ENCODE assay signal across 27 cellular contexts in genomic region chr17:66089764-66090163, GRCh38.
"Had no signal": no experiment of that assay in that cellular context is flagged by ENCODE, and none has a peak within 500 bp of the region (broad histone marks: within the 10 kb centered on the region; RNA-seq: fewer than 3 reads in every experiment).

No MANE protein-coding gene starts in this region.

- H3K27me3 ChIP-seq: stomach, suprapubic skin, testis, thyroid gland, tibial artery, tibial nerve, transverse colon, upper lobe of left lung, upper lobe of right lung, uterus, vagina had no signal

- DNase-seq: stimulated activated CD4-positive, alpha-beta T cell treated with anti-CD3 and anti-CD28 coated beads, Interleukin-2, amount 100 ng/mL, for 48 hours; stimulated activated CD4-positive, alpha-beta T cell treated with anti-CD3 and anti-CD28 coated beads, Interleukin-4, amount 100 ng/mL, for 1 hour; stimulated activated CD4-positive, alpha-beta T cell treated with anti-CD3 and anti-CD28 coated beads, Interleukin-4, amount 100 ng/mL, for 24 hours; stimulated activated CD4-positive, alpha-beta T cell treated with anti-CD3 and anti-CD28 coated beads, Interleukin-4, amount 100 ng/mL, for 4 hours; stimulated activated CD8-positive, alpha-beta memory T cell treated with anti-CD3 and anti-CD28 coated beads, Interleukin-4, amount 100 ng/mL, for 48 hours; stimulated activated naive B cell treated with anti-CD40 and anti-IgM and Interleukin-4, amounts not matched to agents 10 μg/mL and 1 μg/mL and 100 μg/mL, for 72 hours; stimulated activated naive CD4-positive, alpha-beta T cell; stimulated activated naive CD4-positive, alpha-beta T cell treated with Interleukin-2 at 50 U/mL for 16 hours; stimulated activated naive CD8-positive, alpha-beta T cell treated with anti-CD3 and anti-CD28 coated beads, Interleukin-15, amount 100 ng/mL, for 72 hours; stimulated activated naive CD8-positive, alpha-beta T cell treated with anti-CD3 and anti-CD28 coated beads, Interleukin-15, Interleukin-2, amounts not matched to agents 100 U/mL and 50 U/mL, for 24 hours; stomach; substantia nigra; testis; thyroid gland; tibial artery; transverse colon; trophoblast cell; upper lobe of left lung; upper lobe of right lung; uterus had no signal

- H3K27ac ChIP-seq: stomach, suprapubic skin, testis, thoracic aorta, thyroid gland, tibial artery, tibial nerve, transverse colon, upper lobe of left lung, upper lobe of right lung, uterus, vagina had no signal

- H3K4me3 ChIP-seq: stomach, suprapubic skin, testis, thoracic aorta, thyroid gland, tibial artery, tibial nerve, transverse colon, upper lobe of left lung, upper lobe of right lung, uterus, vagina had no signal

- H3K36me3 ChIP-seq: suprapubic skin, thoracic aorta, thyroid gland, upper lobe of right lung, uterus, vagina had no signal

- FAIRE-seq: urothelium cell line had no signal

- ATAC-seq: stimulated activated effector memory CD8-positive, alpha-beta T cell treated with anti-CD3 and anti-CD28 coated beads, Interleukin-12 subunit alpha, Interleukin-12 subunit beta, amount 100 ng/mL, for 72 hours; stimulated activated memory B cell treated with anti-CD40 and anti-IgM and Interleukin-4, amounts not matched to agents 10 μg/mL and 1 μg/mL and 100 μg/mL, for 72 hours; stimulated activated naive B cell treated with anti-CD40 and anti-IgM and Interleukin-4, amounts not matched to agents 10 μg/mL and 1 μg/mL and 100 μg/mL, for 72 hours; stimulated activated naive CD8-positive, alpha-beta T cell treated with anti-CD3 and anti-CD28 coated beads, Interleukin-15, amount 100 ng/mL, for 72 hours; stimulated activated naive CD8-positive, alpha-beta T cell treated with anti-CD3 and anti-CD28 coated beads, Interleukin-15, Interleukin-2, amounts not matched to agents 100 U/mL and 50 U/mL, for 24 hours; upper lobe of right lung had no signal

- H3K9me3 ChIP-seq: suprapubic skin, testis, thyroid gland, upper lobe of right lung, uterus, vagina had no signal

- H3K4me1 ChIP-seq: stomach, suprapubic skin, testis, thyroid gland, tibial artery, upper lobe of left lung, upper lobe of right lung, uterus, vagina had no signal
